32 cellular contexts compared by ENCODE assay signal in genomic region chr22:20869234-20869633, GRCh38.
"Had no signal": no experiment of that assay in that cellular context is flagged by ENCODE, and none has a peak within 500 bp of the region (broad histone marks: within the 10 kb centered on the region; RNA-seq: fewer than 3 reads in every experiment).

No MANE protein-coding gene starts in this region.

- H3K9me3 ChIP-seq: MG63, Peyer's patch, SJSA1 had no signal

- H3K4me3 Mint-ChIP-seq: activated B cell treated with CpG ODN at 0.5 μM for 24 hours; activated CD4-positive, alpha-beta T cell treated with anti-CD3 and anti-CD28 coated beads, Interleukin-2, amount 10 ng/mL, durations not matched to agents 24 days and 14 days; activated CD8-positive, alpha-beta memory T cell treated with anti-CD3 and anti-CD28 coated beads, Interleukin-2, amount 10 ng/mL, durations not matched to agents 7 days and 5 days; activated naive CD8-positive, alpha-beta T cell; activated T-cell treated with anti-CD3 and anti-CD28 coated beads, Interleukin-2, amount 50 U/mL, for 24 hours; activated T-helper 1 cell treated with anti-CD3 and anti-CD28 coated beads, Interleukin-12 subunit alpha, Interleukin-12 subunit beta, Interleukin-2, Interleukin-4 antibody, amounts not matched to agents 30 ng/mL and 10 ng/mL and 1 ng/mL, durations not matched to agents 14 hours and 24 hours and 36 hours; central memory CD8-positive, alpha-beta T cell; T-helper 1 cell treated with Interleukin-12 subunit alpha and Interleukin-12 subunit beta and Interleukin-4 antibody, amounts not matched to agents 30 μg/mL and 1 μg/mL, for 36 hours had no signal

- H3K27ac ChIP-seq: RWPE1, SJSA1 had no signal

- H3K4me1 Mint-ChIP-seq: activated B cell treated with CpG ODN at 0.5 μM for 24 hours had no signal

- H3K27ac Mint-ChIP-seq: activated B cell treated with CpG ODN at 0.5 μM for 24 hours; activated CD4-positive, alpha-beta T cell treated with anti-CD3 and anti-CD28 coated beads, Interleukin-2, amount 10 ng/mL, durations not matched to agents 24 days and 14 days; activated CD8-positive, alpha-beta memory T cell treated with anti-CD3 and anti-CD28 coated beads, Interleukin-2, amount 10 ng/mL, durations not matched to agents 7 days and 5 days; activated naive CD8-positive, alpha-beta T cell; activated T-cell treated with anti-CD3 and anti-CD28 coated beads, Interleukin-2, amount 50 U/mL, for 24 hours; activated T-helper 1 cell treated with anti-CD3 and anti-CD28 coated beads, Interleukin-12 subunit alpha, Interleukin-12 subunit beta, Interleukin-2, Interleukin-4 antibody, amounts not matched to agents 30 ng/mL and 10 ng/mL and 1 ng/mL, durations not matched to agents 14 hours and 24 hours and 36 hours; T-helper 1 cell treated with Interleukin-12 subunit alpha and Interleukin-12 subunit beta and Interleukin-4 antibody, amounts not matched to agents 30 μg/mL and 1 μg/mL, for 36 hours had no signal

- H3K4me3 ChIP-seq: MG63, Peyer's patch, SJSA1 had no signal

- H3K9me3 Mint-ChIP-seq: activated B cell treated with CpG ODN at 0.5 μM for 24 hours; activated CD4-positive, alpha-beta T cell treated with anti-CD3 and anti-CD28 coated beads, Interleukin-2, amount 10 ng/mL, durations not matched to agents 24 days and 14 days; activated T-cell treated with anti-CD3 and anti-CD28 coated beads, Interleukin-2, amount 50 U/mL, for 24 hours; activated T-helper 1 cell treated with anti-CD3 and anti-CD28 coated beads, Interleukin-12 subunit alpha, Interleukin-12 subunit beta, Interleukin-2, Interleukin-4 antibody, amounts not matched to agents 30 ng/mL and 10 ng/mL and 1 ng/mL, durations not matched to agents 14 hours and 24 hours and 36 hours; brain; central memory CD8-positive, alpha-beta T cell; T-helper 1 cell treated with Interleukin-12 subunit alpha and Interleukin-12 subunit beta and Interleukin-4 antibody, amounts not matched to agents 30 μg/mL and 1 μg/mL, for 36 hours had no signal

- H3K27me3 ChIP-seq: MG63, Peyer's patch, SJSA1 had no signal

- DNase-seq: activated B cell treated with CpG ODN at 0.5 μM for 24 hours; activated CD4-positive, alpha-beta T cell treated with anti-CD3 and anti-CD28 coated beads for 1 hour; activated CD4-positive, alpha-beta T cell treated with anti-CD3 and anti-CD28 coated beads, Interleukin-2, amount 10 ng/mL, durations not matched to agents 24 days and 14 days; activated CD4-positive, alpha-beta T cell treated with anti-CD3 and anti-CD28 coated beads, Interleukin-2, amount 50 U/mL, for 48 hours; activated CD8-positive, alpha-beta memory T cell treated with anti-CD3 and anti-CD28 coated beads, Interleukin-2, amount 10 ng/mL, durations not matched to agents 7 days and 5 days; activated effector memory CD4-positive, alpha-beta T cell treated with Interleukin-2 at 50 U/mL for 16 hours; activated naive CD4-positive, alpha-beta T cell; activated T-cell treated with anti-CD3 and anti-CD28 coated beads, Interleukin-2, amount 50 U/mL, for 24 hours; amygdala; MG63; MV-4-11; NCI-H1092 treated with DMSO at 0.1 percent for 48 hours; NCI-H1417 treated with DMSO at 0.1 percent for 48 hours; NCI-H1694; NCI-H2029; NCI-H2107; NCI-H226; NCI-H526; NCI-H774; NK-92 treated with Interleukin-12 subunit alpha and Interleukin-12 subunit beta, amount 100 ng/mL, for 24 hours; Peyer's patch; SHP77; SW 1271; T1000 had no signal

- H3K36me3 Mint-ChIP-seq: activated naive CD8-positive, alpha-beta T cell had no signal

- ATAC-seq: activated CD8-positive, alpha-beta memory T cell treated with anti-CD3 and anti-CD28 coated beads, Interleukin-2, amount 10 ng/mL, durations not matched to agents 7 days and 5 days; SK-N-SH treated with all-trans-retinoic acid at 6 μM for 48 hours had no signal

- H3K4me1 ChIP-seq: SJSA1 had no signal

- H3K27me3 Mint-ChIP-seq: activated B cell treated with CpG ODN at 0.5 μM for 24 hours; activated CD4-positive, alpha-beta T cell treated with anti-CD3 and anti-CD28 coated beads, Interleukin-2, amount 10 ng/mL, durations not matched to agents 24 days and 14 days; activated CD8-positive, alpha-beta memory T cell treated with anti-CD3 and anti-CD28 coated beads, Interleukin-2, amount 10 ng/mL, durations not matched to agents 7 days and 5 days; activated naive CD8-positive, alpha-beta T cell; activated T-cell treated with anti-CD3 and anti-CD28 coated beads, Interleukin-2, amount 50 U/mL, for 24 hours; brain; central memory CD8-positive, alpha-beta T cell had no signal
